8 cellular contexts compared by ENCODE assay signal in the genomic region with DNA sequence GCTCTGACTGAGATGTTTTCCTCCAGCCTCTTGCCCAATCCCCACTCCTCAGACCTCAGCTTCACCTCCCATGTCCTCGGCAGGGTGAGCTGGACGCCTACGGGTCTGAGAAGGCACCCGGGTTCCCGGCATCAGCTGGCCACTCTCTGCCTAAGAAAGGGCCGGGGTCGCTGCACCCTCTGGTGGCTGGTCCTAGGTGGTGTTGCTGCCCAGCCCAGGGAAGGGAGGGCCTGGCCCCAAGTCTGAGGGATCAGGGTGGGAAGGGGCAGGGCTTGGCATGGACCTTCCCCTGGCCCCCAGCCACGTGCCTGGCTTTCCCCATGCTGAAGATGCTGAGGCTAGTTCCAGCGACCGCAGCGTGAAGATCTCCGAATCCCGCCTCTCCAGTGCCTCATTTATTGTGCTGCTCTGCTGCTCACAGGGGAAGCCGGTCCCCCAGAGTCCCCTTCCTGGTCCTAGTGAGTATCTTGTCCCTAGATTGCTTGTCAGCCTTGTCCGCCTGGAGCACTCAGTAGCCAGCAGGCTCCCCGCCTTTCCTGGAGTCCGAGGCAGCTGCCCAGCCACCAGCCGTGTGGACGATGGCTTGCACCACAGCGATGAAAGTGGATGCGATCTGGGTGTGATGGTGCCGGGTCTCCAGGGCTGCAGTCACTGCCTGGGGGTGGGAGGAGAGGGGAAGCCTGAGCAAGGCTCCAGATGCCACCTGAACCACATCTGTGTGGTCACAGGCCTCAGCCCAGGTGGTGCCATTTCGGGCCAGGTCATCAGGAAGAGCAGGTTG. TPM values are rescaled to one million over a fixed set of nuclear protein-coding genes. Genes with fewer than 3 reads are reported as not detected.
DNase-seq lines count a peak whose midpoint lies in the region; ATAC-seq and TF ChIP-seq lines count a peak whose summit lies in the region.

No MANE protein-coding gene starts in this region.

- TF ChIP-seq CTCF in kidney epithelial cell (IDR thresholded peaks at IDR 0.05; ENCODE audit: insufficient read depth, low read length, poor library complexity, severe bottlenecking): peak; percentile 89
- TF ChIP-seq CTCF in spleen (IDR thresholded peaks at IDR 0.05 in 8 of 11, conservative IDR thresholded peaks at IDR 0.05 in 3 of 11): peak; percentile 74 to 93 (median 86)

- peaks cover 12 to 48% (median 27%) of the 10 kb centered on the region in 6 donors for H3K4me1 ChIP-seq in spleen

- H3K27me3 ChIP-seq in kidney epithelial cell (ENCODE audit: control insufficient read depth, insufficient read depth, low read length): no peaks in the 10 kb centered on the region
- no peaks in the 10 kb centered on the region for H3K27me3 ChIP-seq in spleen (replicated peaks in 1 of 7)

- H3K4me3 ChIP-seq in kidney epithelial cell (ENCODE audit: low read depth, low read length) (no peak overlapping the region), spleen (no peak overlapping the region)

- WGBS in spleen, 5 donors: 30 to 64% (median 53%) methylated on average over 10 to 23 of the region's 23 CpGs

- intact Hi-C loops in spleen (cut with DNase I; ENCODE audit: low total_unique reads): loop anchor here (5.0 kb wide), 1 partner anchor 60 kb away; no protein-coding TSS in a partner anchor

- ATAC-seq in GM21447 (IDR thresholded peaks at IDR 0.05; ENCODE audit: unreplicated experiment): no peak

- no peaks in the 10 kb centered on the region for H3K9me3 ChIP-seq in spleen

- peak overlapping the region in 6 of 8 donors; percentile 15 to 85 (median 80) for H3K27ac ChIP-seq in spleen

- TF ChIP-seq POLR2A in spleen (IDR thresholded peaks at IDR 0.05): no peak

- DNase-seq in NCI-H146 (lab: John Stamatoyannopoulos, UW) (peak; percentile 51), NCI-H146 treated with DMSO at 0.1 percent for 48 hours (lab: John Stamatoyannopoulos, UW; ENCODE audit: unreplicated experiment) (no peak), MV-4-11 (lab: John Stamatoyannopoulos, UW) (peak; percentile 37), UCSD-AML1 (lab: John Stamatoyannopoulos, UW; ENCODE audit: unreplicated experiment) (peak; percentile 81), kidney epithelial cell (ENCODE audit: low read depth) (no peak), spleen (peak; percentile 91)
- peak; percentile 12 for DNase-seq in central memory CD4-positive, alpha-beta T cell

- H3K36me3 ChIP-seq in kidney epithelial cell (ENCODE audit: control insufficient read depth, insufficient read depth, low read length): no peaks in the 10 kb centered on the region
- H3K36me3 ChIP-seq in spleen: no peaks in the 10 kb centered on the region

RNA-seq across cellular contexts. Expression of a gene that starts 2.9 kb away (rescaled TPM):
- total RNA-seq in kidney epithelial cell: 4.2 and 5.9 TPM in 2 replicates
- total RNA-seq in spleen: 10 to 100 TPM in 6 of 7 donors, 1 to 10 TPM in 1; 9.5 to 47.2 (median 28.9) TPM
- 10 to 100 TPM; 24.5 to 36.4 (median 32.6) TPM for polyA plus RNA-seq in spleen

RNA-seq across cellular contexts. Expression of a gene that starts 22.9 kb away (rescaled TPM):
- total RNA-seq in kidney epithelial cell (29.9 and 33.5 TPM in 2 replicates), spleen (10 to 100 TPM; 37.6 to 65.4 (median 53.9) TPM)
- 10 to 100 TPM in 1 of 3 donors, 1 to 10 TPM in 2; 5.0 to 14.1 (median 6.0) TPM for polyA plus RNA-seq in spleen

Comparison
In these comparisons a context has a peak if more than half of its experiments do, and no peak if none do; other contexts are left out.
1. DNase-seq: peak in NCI-H146 (single experiment), MV-4-11 (single experiment), UCSD-AML1 (single experiment), central memory CD4-positive, alpha-beta T cell (single experiment) and spleen (single experiment); none in NCI-H146 treated with DMSO at 0.1 percent for 48 hours (single experiment) and kidney epithelial cell (single experiment).